In genomic region chr1:53014791-53015507, GRCh38 we compare ENCODE assay signal across 1 cellular context.
TF ChIP-seq lines count a peak whose summit lies in the region.

No MANE protein-coding gene starts in this region.

TF ChIP-seq in K562, 482 proteins besides CTCF, POLR2A, EP300 and RAD21 (continued from another document and continues in another):
- TF ChIP-seq TFAP4 (CRISPR knock-in tag; IDR thresholded peaks at IDR 0.05; ENCODE audit: borderline replicate concordance) (peak; percentile 96), ZNF766 (CRISPR knock-in tag; conservative IDR thresholded peaks at IDR 0.05) (no peak), CXXC5 (CRISPR knock-in tag; IDR thresholded peaks at IDR 0.05) (peak; percentile 28), YY1 (IDR thresholded peaks at IDR 0.05; ENCODE audit: borderline replicate concordance in 1 of 3, control insufficient read depth in 1 of 3, extremely low read depth in 1 of 3, insufficient read depth in 3 of 3, insufficient read length in 1 of 3, insufficient replicate concordance in 2 of 3, low read depth in 1 of 3, low read length in 2 of 3) (peak in 2 of 3 experiments; percentile 69 to 81), MAFK (IDR thresholded peaks at IDR 0.05; ENCODE audit: low read length) (peak; percentile 52; the same call in 1 of the 2 replicates), GABPB2 (CRISPR knock-in tag; conservative IDR thresholded peaks at IDR 0.05) (no peak), JUND (IDR thresholded peaks at IDR 0.05; ENCODE audit: borderline replicate concordance, low read depth, low read length) (peak; percentile 51), JUND (tag; IDR thresholded peaks at IDR 0.05; ENCODE audit: borderline replicate concordance, low read depth, low read length) (no peak; the same call in 2 of the 3 replicates), RBM14 (IDR thresholded peaks at IDR 0.05; ENCODE audit: borderline replicate concordance, insufficient read depth, low read depth, low read length) (no peak), CREB3L1 (IDR thresholded peaks at IDR 0.05; ENCODE audit: borderline replicate concordance, low read depth) (no peak; the same call in 1 of the 2 replicates), ZC3H11A (IDR thresholded peaks at IDR 0.05; ENCODE audit: low read depth, low read length) (no peak), IRF1 (CRISPR knock-in tag; IDR thresholded peaks at IDR 0.05; ENCODE audit: borderline replicate concordance) (no peak), BCOR (IDR thresholded peaks at IDR 0.05) (no peak), ETV1 (tag; conservative IDR thresholded peaks at IDR 0.05; ENCODE audit: low read depth) (peak; percentile 88), POLR2AphosphoS5 (IDR thresholded peaks at IDR 0.05; ENCODE audit: control insufficient read depth, insufficient read depth, low read depth, low read length) (peak; percentile 55), MBD1 (CRISPR knock-in tag; IDR thresholded peaks at IDR 0.05) (no peak), MYC (IDR thresholded peaks at IDR 0.05; ENCODE audit: low read depth, low read length) (peak; percentile 11; the same call in 1 of the 2 replicates), MYC (CRISPR knock-in tag; IDR thresholded peaks at IDR 0.05; ENCODE audit: borderline replicate concordance, low read depth) (no peak), ELF1 (tag; IDR thresholded peaks at IDR 0.05) (peak; percentile 92), PYGO2 (tag; IDR thresholded peaks at IDR 0.05) (no peak), CHD4 (IDR thresholded peaks at IDR 0.05; ENCODE audit: insufficient read depth, insufficient replicate concordance, low read depth, low read length, poor library complexity, severe bottlenecking) (no peak), RBBP5 (IDR thresholded peaks at IDR 0.05; ENCODE audit: borderline replicate concordance, insufficient read depth, low read length, poor library complexity, severe bottlenecking) (peak; percentile 24), ARID3B (CRISPR knock-in tag; IDR thresholded peaks at IDR 0.05; ENCODE audit: borderline replicate concordance) (no peak), SPI1 (IDR thresholded peaks at IDR 0.05; ENCODE audit: borderline replicate concordance, low read depth, low read length) (peak; percentile 72), TAF9B (IDR thresholded peaks at IDR 0.05; ENCODE audit: partially characterized antibody) (peak; percentile 59), ZNF263 (CRISPR knock-in tag; IDR thresholded peaks at IDR 0.05; ENCODE audit: borderline replicate concordance) (no peak), HNRNPUL1 (IDR thresholded peaks at IDR 0.05; ENCODE audit: low read length) (no peak), ZNF212 (CRISPR knock-in tag; IDR thresholded peaks at IDR 0.05) (no peak), ELK1 (CRISPR knock-in tag; IDR thresholded peaks at IDR 0.05) (no peak), CHAMP1 (IDR thresholded peaks at IDR 0.05) (no peak), ZBTB11 (CRISPR knock-in tag; IDR thresholded peaks at IDR 0.05) (peak in 1 of 3 experiments; percentile 73; a peak in 2 of 6 replicates), ZBTB17 (CRISPR knock-in tag; IDR thresholded peaks at IDR 0.05) (peak; percentile 99), ZNF239 (CRISPR knock-in tag; IDR thresholded peaks at IDR 0.05) (no peak), CREB1 (IDR thresholded peaks at IDR 0.05) (no peak), CREB1 (CRISPR knock-in tag; IDR thresholded peaks at IDR 0.05) (peak; percentile 41; the same call in 1 of the 2 replicates), ZMIZ1 (IDR thresholded peaks at IDR 0.05; ENCODE audit: low read depth in 2 of 2, low read length in 2 of 2) (peak in 1 of 2 experiments; percentile 96; a peak in 2 of 4 replicates), CC2D1A (IDR thresholded peaks at IDR 0.05) (no peak), PKNOX1 (IDR thresholded peaks at IDR 0.05) (peak; percentile 72), ZC3H4 (CRISPR knock-in tag; IDR thresholded peaks at IDR 0.05; ENCODE audit: borderline replicate concordance) (no peak), HDAC1 (IDR thresholded peaks at IDR 0.05) (peak in 1 of 2 experiments; percentile 72; a peak in 2 of 4 replicates), CBX8 (IDR thresholded peaks at IDR 0.05; ENCODE audit: borderline replicate concordance, extremely low read depth, low read depth, low read length, poor library complexity, severe bottlenecking) (no peak), EP400 (IDR thresholded peaks at IDR 0.05) (peak; percentile 36; the same call in 1 of the 2 replicates)
